Comparison of ENCODE assay signal across 13 cellular contexts in the genomic region with DNA sequence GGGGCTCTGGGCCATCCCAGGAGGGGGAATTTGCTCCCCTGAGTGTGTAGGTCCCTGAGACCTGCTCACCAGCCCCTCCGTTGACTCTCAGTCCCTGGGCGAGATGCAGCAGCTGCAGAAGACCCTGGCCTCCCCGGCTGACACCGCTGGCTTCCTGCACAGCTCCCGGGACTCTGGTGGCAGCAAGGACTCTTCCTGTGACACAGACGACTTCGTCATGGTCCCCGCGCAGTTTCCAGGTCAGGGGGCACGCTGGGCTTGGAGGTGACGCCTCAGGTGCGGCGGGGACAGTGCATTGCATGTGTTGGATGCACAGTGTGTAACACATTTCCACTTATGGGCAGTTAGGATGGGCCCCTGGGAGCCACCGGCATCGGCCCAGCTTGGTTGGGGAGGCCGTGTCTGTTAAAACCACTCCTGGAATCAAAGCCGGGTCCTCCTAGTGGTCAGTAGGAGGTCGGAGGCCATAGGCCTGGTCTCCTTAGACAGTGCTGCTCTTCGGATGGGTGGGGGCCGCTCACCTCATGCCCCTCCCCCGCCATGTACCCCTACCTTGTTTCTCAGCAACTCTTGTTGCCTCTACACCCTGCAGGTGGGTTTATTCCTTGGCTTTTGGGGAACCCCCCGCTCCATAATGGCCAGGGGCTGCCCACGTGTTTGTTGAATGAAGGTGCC. TPM values are rescaled to one million over a fixed set of nuclear protein-coding genes. Genes with fewer than 3 reads are reported as not detected.
A peak's percentile ranks its signal among the peaks of the same experiment; 100 is the strongest.
DNase-seq lines count a peak whose midpoint lies in the region; ATAC-seq and TF ChIP-seq lines count a peak whose summit lies in the region.
"Had no signal": no experiment of that assay in that cellular context is flagged by ENCODE, and none has a peak within 500 bp of the region (broad histone marks: within the 10 kb centered on the region; RNA-seq: fewer than 3 reads in every experiment).

No MANE protein-coding gene starts in this region.

- H3K36me3 ChIP-seq in brain microvascular endothelial cell (replicated peaks) (peaks cover 70% of the 10 kb centered on the region), transverse colon (peaks cover 0 to 47% (median 17%) of the 10 kb centered on the region in 4 donors)

- no peak overlapping the region for H3K4me3 ChIP-seq in brain microvascular endothelial cell (ENCODE audit: low read depth, low read length)
- no peak overlapping the region for H3K4me3 ChIP-seq in transverse colon
- H3K4me3 ChIP-seq: HAP-1, right lobe of liver had no signal

- 84% methylated on average over 20 of the region's 23 CpGs; no CpG with 5 or more reads in 1 of the 2 donors for WGBS in transverse colon (ENCODE audit: low coverage in 1 of 2), 2 donors

- H3K27ac ChIP-seq in brain microvascular endothelial cell (no peak overlapping the region), transverse colon (peak overlapping the region in 3 of 4 donors; percentile 39 to 44 (median 44))
- H3K27ac ChIP-seq: right lobe of liver had no signal

- DNase-seq in Right ventricle myocardium inferior (ENCODE audit: missing footprints) (peak; percentile 42), cardiac septum (ENCODE audit: low spot score) (no peak), brain microvascular endothelial cell (no peak), hepatic stellate cell (ENCODE audit: low spot score) (peak; percentile 39), transverse colon (no peak), NCI-H2196 treated with DMSO at 0.1 percent for 48 hours (lab: John Stamatoyannopoulos, UW; ENCODE audit: unreplicated experiment) (no peak), H4 (ENCODE audit: low spot score) (no peak)
- DNase-seq: activated gamma-delta T cell; effector CD8-positive, alpha-beta T cell; NK-92 treated with Interleukin-12 subunit alpha and Interleukin-12 subunit beta, amount 100 ng/mL, for 24 hours had no signal

- peaks cover 0 to 10% (median 8%) of the 10 kb centered on the region in 4 donors for H3K4me1 ChIP-seq in transverse colon
- H3K4me1 ChIP-seq: HAP-1, right lobe of liver had no signal

- no peak for TF ChIP-seq EP300 in transverse colon (IDR thresholded peaks at IDR 0.05; ENCODE audit: low read depth)

- no peaks in the 10 kb centered on the region for H3K27me3 ChIP-seq in brain microvascular endothelial cell (replicated peaks)
- H3K27me3 ChIP-seq in transverse colon, result no peaks in the 10 kb centered on the region
- H3K27me3 ChIP-seq: right lobe of liver had no signal

- intact Hi-C loops in Right ventricle myocardium inferior (cut with DNase I), result loop anchor here (2.0 kb wide), 1 partner anchor 15 kb away; no protein-coding TSS in a partner anchor
- intact Hi-C loops in cardiac septum (cut with DNase I), result loop anchor here (2.0 kb wide), 2 partner anchors 15 to 17 kb away; a partner anchor contains a TSS
- intact Hi-C loops in transverse colon (cut with DNase I; ENCODE audit: low total_unique reads), result no loop called here

- H3K9me3 ChIP-seq in transverse colon, result no peaks in the 10 kb centered on the region
- H3K9me3 ChIP-seq: HAP-1, right lobe of liver had no signal

- TF ChIP-seq POLR2A in transverse colon (IDR thresholded peaks at IDR 0.05), result no peak

- in situ Hi-C loops in brain microvascular endothelial cell (cut with HindIII; ENCODE audit: low pct_ligation_motif_present, low sequenced_read_pairs) (no loop called here), transverse colon (cut with MboI; ENCODE audit: low pct_ligation_motif_present in 1 of 4, low pct_unique_long_range_greater_than_20kb in 1 of 4, low sequenced_read_pairs in 3 of 4) (no loop called here)

- ATAC-seq in Right ventricle myocardium inferior (no peak), HG03097 (IDR thresholded peaks at IDR 0.05; ENCODE audit: low FRiP score, unreplicated experiment) (no peak)

- TF ChIP-seq CTCF in brain microvascular endothelial cell (IDR thresholded peaks at IDR 0.05; ENCODE audit: low read depth, low read length, missing control alignments), result peak; percentile 25
- no peak for TF ChIP-seq CTCF in transverse colon (IDR thresholded peaks at IDR 0.05)

RNA-seq across cellular contexts. Expression of a gene that starts 17.1 kb away (rescaled TPM):
- 9.4 TPM for total RNA-seq in Right ventricle myocardium inferior
- total RNA-seq in cardiac septum, result 9.9 TPM
- total RNA-seq in transverse colon, result 10 to 100 TPM; 11.9 to 48.8 (median 23.1) TPM
- 6.3 and 9.0 TPM in 2 replicates for total RNA-seq in H4 (2014; rRNA removed; shearing (Covaris generic))

RNA-seq across cellular contexts. Expression of a gene that starts 17.6 kb away (rescaled TPM):
- total RNA-seq in Right ventricle myocardium inferior, result 49.3 TPM
- 43.7 TPM for total RNA-seq in cardiac septum
- total RNA-seq in transverse colon, result 100 to 1,000 TPM in 1 of 4 donors, 10 to 100 TPM in 3; 17.5 to 140 (median 28.0) TPM
- 1.9 and 2.5 TPM in 2 replicates for total RNA-seq in H4 (2014; rRNA removed; shearing (Covaris generic))

RNA-seq across cellular contexts. Expression of a gene that starts 37.8 kb away (rescaled TPM):
- 13.9 TPM for total RNA-seq in Right ventricle myocardium inferior
- 23.1 TPM for total RNA-seq in cardiac septum
- 10 to 100 TPM; 25.4 to 67.3 (median 37.5) TPM for total RNA-seq in transverse colon
- 5.3 and 6.7 TPM in 2 replicates for total RNA-seq in H4 (2014; rRNA removed; shearing (Covaris generic))

Comparison
In these comparisons a context has a peak if more than half of its experiments do, and no peak if none do; other contexts are left out.
1. DNase-seq: peak in Right ventricle myocardium inferior (single experiment) and hepatic stellate cell (single experiment); none in cardiac septum (single experiment), brain microvascular endothelial cell (single experiment), transverse colon (single experiment), NCI-H2196 treated with DMSO at 0.1 percent for 48 hours (single experiment) and H4 (single experiment).